In genomic region chrX:13381514-13381913, GRCh38 we compare ENCODE assay signal across 1 cellular context.
TF ChIP-seq lines count a peak whose summit lies in the region.

No MANE protein-coding gene starts in this region.

TF ChIP-seq in SK-N-SH treated with all-trans-retinoic acid at 6 μM for 48 hours, 23 proteins besides CTCF, POLR2A, EP300 and RAD21 (continued from another document):
- no peak for TF ChIP-seq PPARA (CRISPR knock-in tag; IDR thresholded peaks at IDR 0.05; ENCODE audit: borderline replicate concordance)
